9 cellular contexts compared by ENCODE assay signal in the genomic region with DNA sequence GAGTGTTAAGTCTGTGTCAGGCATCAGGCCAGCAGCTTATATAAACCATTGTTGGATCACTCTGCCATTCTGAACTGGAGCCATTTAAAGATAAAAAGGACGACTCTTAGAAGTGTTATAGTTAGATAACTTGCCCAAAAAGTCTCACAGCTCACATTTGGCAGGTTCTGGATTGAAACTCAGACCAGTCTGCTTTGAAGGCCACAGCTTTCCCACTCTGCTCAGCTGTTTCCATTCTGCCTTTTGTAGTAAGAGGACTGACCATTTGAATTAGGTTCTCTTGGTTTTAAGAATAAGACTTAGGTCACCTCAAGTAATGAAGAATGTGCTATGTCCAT.
A peak's percentile ranks its signal among the peaks of the same experiment; 100 is the strongest.
DNase-seq lines count a peak whose midpoint lies in the region; ATAC-seq and TF ChIP-seq lines count a peak whose summit lies in the region.
"Had no signal": no experiment of that assay in that cellular context is flagged by ENCODE, and none has a peak within 500 bp of the region (broad histone marks: within the 10 kb centered on the region; RNA-seq: fewer than 3 reads in every experiment).

No MANE protein-coding gene starts in this region.

- H3K9me3 Mint-ChIP-seq in dendritic cell treated with granulocyte-macrophage colony-stimulating factor and Interleukin-4, amounts not matched to agents 40 ng/mL and 50 ng/mL, for 4 days: no peaks in the 10 kb centered on the region

- intact Hi-C loops in dendritic cell treated with granulocyte-macrophage colony-stimulating factor and Interleukin-4, amounts not matched to agents 40 ng/mL and 50 ng/mL, for 4 days (cut with micrococcal nuclease): loop anchor here (5.0 kb wide), 1 partner anchor 60 kb away; no protein-coding TSS in a partner anchor

- DNase-seq in KG1 (lab: John Stamatoyannopoulos, UW): peak; percentile 43
- DNase-seq in retinal pigment epithelial cell (ENCODE audit: low read depth): peak; percentile 55
- no peak for DNase-seq in inferior parietal cortex (ENCODE audit: extremely low spot score)
- no peak for DNase-seq in stimulated activated CD8-positive, alpha-beta memory T cell treated with anti-CD3 and anti-CD28 coated beads, Interleukin-4, amount 100 ng/mL, for 48 hours
- no peak for DNase-seq in NCI-H2171 (lab: John Stamatoyannopoulos, UW)
- DNase-seq: stimulated activated CD4-positive, alpha-beta T cell treated with anti-CD3 and anti-CD28 coated beads, Interleukin-4, amount 100 ng/mL, for 1 hour had no signal

- no peaks in the 10 kb centered on the region for H3K27me3 Mint-ChIP-seq in dendritic cell treated with granulocyte-macrophage colony-stimulating factor and Interleukin-4, amounts not matched to agents 40 ng/mL and 50 ng/mL, for 4 days

- ATAC-seq in GM18520 (IDR thresholded peaks at IDR 0.05; ENCODE audit: unreplicated experiment) (peak; percentile 12), HG03565 (IDR thresholded peaks at IDR 0.05; ENCODE audit: unreplicated experiment) (no peak)

- TF ChIP-seq CTCF in retinal pigment epithelial cell (conservative IDR thresholded peaks at IDR 0.05; ENCODE audit: low read depth, low read length): no peak

- H3K27ac Mint-ChIP-seq in dendritic cell treated with granulocyte-macrophage colony-stimulating factor and Interleukin-4, amounts not matched to agents 40 ng/mL and 50 ng/mL, for 4 days: peak overlapping the region; percentile 84

- no peak overlapping the region for H3K4me3 Mint-ChIP-seq in dendritic cell treated with granulocyte-macrophage colony-stimulating factor and Interleukin-4, amounts not matched to agents 40 ng/mL and 50 ng/mL, for 4 days

- peaks cover 82% of the 10 kb centered on the region for H3K4me1 Mint-ChIP-seq in dendritic cell treated with granulocyte-macrophage colony-stimulating factor and Interleukin-4, amounts not matched to agents 40 ng/mL and 50 ng/mL, for 4 days (ENCODE audit: low read depth)

- no peak overlapping the region for H3K4me3 ChIP-seq in retinal pigment epithelial cell (ENCODE audit: low read length)

- H3K36me3 Mint-ChIP-seq in dendritic cell treated with granulocyte-macrophage colony-stimulating factor and Interleukin-4, amounts not matched to agents 40 ng/mL and 50 ng/mL, for 4 days (ENCODE audit: low read depth): no peaks in the 10 kb centered on the region

Comparison
In these comparisons a context has a peak if more than half of its experiments do, and no peak if none do; other contexts are left out.
1. DNase-seq: peak in KG1 (single experiment) and retinal pigment epithelial cell (single experiment); none in inferior parietal cortex (single experiment), stimulated activated CD8-positive, alpha-beta memory T cell treated with anti-CD3 and anti-CD28 coated beads, Interleukin-4, amount 100 ng/mL, for 48 hours (single experiment) and NCI-H2171 (single experiment).